8 cellular contexts compared by ENCODE assay signal in the genomic region with DNA sequence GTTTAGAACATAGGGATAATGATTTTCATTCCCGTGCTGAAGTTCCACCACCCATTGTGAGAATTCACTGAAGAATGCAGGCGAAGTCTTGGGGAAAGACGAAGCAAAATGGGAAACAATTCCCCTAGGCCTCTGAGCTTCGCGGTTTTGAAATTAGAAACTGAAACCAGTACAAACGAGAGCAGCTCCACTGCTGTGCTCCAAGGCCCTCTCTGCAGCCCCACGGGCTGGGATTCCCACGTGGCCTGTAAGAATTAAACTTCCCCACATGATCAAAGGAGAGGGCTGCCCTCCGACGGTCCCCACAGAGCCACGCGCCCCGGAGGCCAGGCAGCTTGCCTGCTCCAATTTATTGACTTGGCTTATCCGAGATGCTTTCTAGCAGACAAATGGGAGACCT.
DNase-seq lines count a peak whose midpoint lies in the region; ATAC-seq, FAIRE-seq and TF ChIP-seq lines count a peak whose summit lies in the region.

No MANE protein-coding gene starts in this region.

- H3K27ac ChIP-seq in A549 = peak overlapping the region; percentile 19 to 54; a peak in 2 of 6 replicates

- H3K9me3 ChIP-seq in A549 = no peaks in the 10 kb centered on the region; the same call in 2 of the 3 replicates

- no peaks in the 10 kb centered on the region for H3K36me3 Mint-ChIP-seq in memory B cell

- no peak for TF ChIP-seq CTCF in A549 (IDR thresholded peaks at IDR 0.05)

- peaks cover 11% of the 10 kb centered on the region for H3K4me1 Mint-ChIP-seq in memory B cell

- peak overlapping the region; percentile 61 for H3K4me3 Mint-ChIP-seq in memory B cell

- ATAC-seq in A549 (no peak), memory B cell (ENCODE audit: low read depth) (peak; percentile 86), HG03139 (IDR thresholded peaks at IDR 0.05; ENCODE audit: unreplicated experiment) (no peak), GM19463 (IDR thresholded peaks at IDR 0.05; ENCODE audit: unreplicated experiment) (no peak)

- H3K4me3 ChIP-seq in A549 = no peak overlapping the region

- H3K4me2 ChIP-seq in A549 = no peak overlapping the region

- peaks cover 5% of the 10 kb centered on the region for H3K27me3 Mint-ChIP-seq in memory B cell

- no peak for TF ChIP-seq RAD21 in A549 (conservative IDR thresholded peaks at IDR 0.05 in 1 of 2, IDR thresholded peaks at IDR 0.05 in 1 of 2)

- DNase-seq in A549 (ENCODE audit: low read depth in 1 of 2, low spot score in 1 of 2) (no peak), HCEC 1CT (peak; percentile 76), brain pericyte (ENCODE audit: low read depth, low spot score) (peak; percentile 75), memory B cell (ENCODE audit: low spot score in 2 of 2) (peak in 1 of 2 donors; percentile 6), NCI-H2196 treated with DMSO at 0.1 percent for 48 hours (lab: John Stamatoyannopoulos, UW; ENCODE audit: unreplicated experiment) (no peak), occipital lobe (lab: John Stamatoyannopoulos, UW) (no peak)

- no peak for TF ChIP-seq POLR2A in A549 (IDR thresholded peaks at IDR 0.05; ENCODE audit: low read length)

- no peak for FAIRE-seq in A549 (lab: Jason Lieb, UNC)

- WGBS in A549 (ENCODE audit: missing lambda C conversion rate) = 91% methylated on average over 14 of the region's 14 CpGs

- POLR2A ChIA-PET in A549 (lab: Yijun Ruan, JAX) = no interaction called here

- H3K4me1 ChIP-seq in A549 = peaks cover 41% of the 10 kb centered on the region

- CTCF ChIA-PET in A549 (lab: Yijun Ruan, JAX) = interaction anchor here (1.0 to 2.5 kb wide), 7 partner anchors 14 to 212 kb away, joined by 3 to 14 read pairs (median 4); no protein-coding TSS in a partner anchor

- TF ChIP-seq EP300 in A549 (IDR thresholded peaks at IDR 0.05) = no peak

- H3K27ac Mint-ChIP-seq in memory B cell = no peak overlapping the region

- H3K9me3 Mint-ChIP-seq in memory B cell = peaks cover 3% of the 10 kb centered on the region

TF ChIP-seq in A549, 52 proteins besides CTCF, POLR2A, EP300 and RAD21:
- TF ChIP-seq SMC3 (IDR thresholded peaks at IDR 0.05) (no peak), MAFK (IDR thresholded peaks at IDR 0.05; ENCODE audit: partially characterized antibody) (no peak), CBX2 (IDR thresholded peaks at IDR 0.05; ENCODE audit: borderline replicate concordance, low read depth) (no peak), JUNB (IDR thresholded peaks at IDR 0.05) (no peak)
- TF ChIP-seq, protein P1, sequence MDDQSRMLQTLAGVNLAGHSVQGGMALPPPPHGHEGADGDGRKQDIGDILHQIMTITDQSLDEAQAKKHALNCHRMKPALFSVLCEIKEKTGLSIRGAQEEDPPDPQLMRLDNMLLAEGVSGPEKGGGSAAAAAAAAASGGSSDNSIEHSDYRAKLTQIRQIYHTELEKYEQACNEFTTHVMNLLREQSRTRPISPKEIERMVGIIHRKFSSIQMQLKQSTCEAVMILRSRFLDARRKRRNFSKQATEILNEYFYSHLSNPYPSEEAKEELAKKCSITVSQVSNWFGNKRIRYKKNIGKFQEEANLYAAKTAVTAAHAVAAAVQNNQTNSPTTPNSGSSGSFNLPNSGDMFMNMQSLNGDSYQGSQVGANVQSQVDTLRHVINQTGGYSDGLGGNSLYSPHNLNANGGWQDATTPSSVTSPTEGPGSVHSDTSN (IDR thresholded peaks at IDR 0.05) = no peak
- TF ChIP-seq, protein P2, sequence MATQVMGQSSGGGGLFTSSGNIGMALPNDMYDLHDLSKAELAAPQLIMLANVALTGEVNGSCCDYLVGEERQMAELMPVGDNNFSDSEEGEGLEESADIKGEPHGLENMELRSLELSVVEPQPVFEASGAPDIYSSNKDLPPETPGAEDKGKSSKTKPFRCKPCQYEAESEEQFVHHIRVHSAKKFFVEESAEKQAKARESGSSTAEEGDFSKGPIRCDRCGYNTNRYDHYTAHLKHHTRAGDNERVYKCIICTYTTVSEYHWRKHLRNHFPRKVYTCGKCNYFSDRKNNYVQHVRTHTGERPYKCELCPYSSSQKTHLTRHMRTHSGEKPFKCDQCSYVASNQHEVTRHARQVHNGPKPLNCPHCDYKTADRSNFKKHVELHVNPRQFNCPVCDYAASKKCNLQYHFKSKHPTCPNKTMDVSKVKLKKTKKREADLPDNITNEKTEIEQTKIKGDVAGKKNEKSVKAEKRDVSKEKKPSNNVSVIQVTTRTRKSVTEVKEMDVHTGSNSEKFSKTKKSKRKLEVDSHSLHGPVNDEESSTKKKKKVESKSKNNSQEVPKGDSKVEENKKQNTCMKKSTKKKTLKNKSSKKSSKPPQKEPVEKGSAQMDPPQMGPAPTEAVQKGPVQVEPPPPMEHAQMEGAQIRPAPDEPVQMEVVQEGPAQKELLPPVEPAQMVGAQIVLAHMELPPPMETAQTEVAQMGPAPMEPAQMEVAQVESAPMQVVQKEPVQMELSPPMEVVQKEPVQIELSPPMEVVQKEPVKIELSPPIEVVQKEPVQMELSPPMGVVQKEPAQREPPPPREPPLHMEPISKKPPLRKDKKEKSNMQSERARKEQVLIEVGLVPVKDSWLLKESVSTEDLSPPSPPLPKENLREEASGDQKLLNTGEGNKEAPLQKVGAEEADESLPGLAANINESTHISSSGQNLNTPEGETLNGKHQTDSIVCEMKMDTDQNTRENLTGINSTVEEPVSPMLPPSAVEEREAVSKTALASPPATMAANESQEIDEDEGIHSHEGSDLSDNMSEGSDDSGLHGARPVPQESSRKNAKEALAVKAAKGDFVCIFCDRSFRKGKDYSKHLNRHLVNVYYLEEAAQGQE (IDR thresholded peaks at IDR 0.05) = no peak

Comparison
In these comparisons a context has a peak if more than half of its experiments do, and no peak if none do; other contexts are left out.
1. DNase-seq: peak in HCEC 1CT (single experiment) and brain pericyte (single experiment); none in A549 (0 of 2), NCI-H2196 treated with DMSO at 0.1 percent for 48 hours (single experiment) and occipital lobe (single experiment).